12 cellular contexts compared by ENCODE assay signal in the genomic region with DNA sequence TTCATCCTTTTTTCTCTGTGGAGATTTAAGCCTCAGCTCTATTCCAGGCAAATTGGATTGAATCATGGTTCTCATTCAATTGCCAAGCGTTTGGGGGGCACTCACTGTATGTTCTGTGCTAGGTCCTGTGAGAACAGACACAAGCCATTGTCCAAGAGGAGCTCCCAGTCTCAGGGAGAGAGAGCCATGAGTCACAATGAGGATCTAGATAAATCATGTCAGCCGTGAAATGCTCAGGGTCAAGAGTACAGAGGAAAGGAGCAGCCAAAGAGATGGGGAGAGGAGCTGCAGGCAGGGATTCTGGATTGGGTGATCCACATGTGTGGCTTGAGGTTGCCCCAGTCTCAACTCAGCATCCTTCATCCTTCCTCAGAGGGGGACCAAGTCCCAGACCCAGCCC.
DNase-seq lines count a peak whose midpoint lies in the region; ATAC-seq and TF ChIP-seq lines count a peak whose summit lies in the region.
"Had no signal": no experiment of that assay in that cellular context is flagged by ENCODE, and none has a peak within 500 bp of the region (broad histone marks: within the 10 kb centered on the region; RNA-seq: fewer than 3 reads in every experiment).

No MANE protein-coding gene starts in this region.

- H3K4ac ChIP-seq in IMR-90 (ENCODE audit: low read depth, low read length), result no peak overlapping the region

- in situ Hi-C loops in IMR-90 (cut with MboI; ENCODE audit: low sequenced_read_pairs), result loop anchor here (10.0 to 25.0 kb wide), 3 partner anchors 238 to 740 kb away; a partner anchor contains a TSS

- TF ChIP-seq RAD21 in IMR-90 (IDR thresholded peaks at IDR 0.05; ENCODE audit: low read length), result no peak

- ATAC-seq in IMR-90 (ENCODE audit: low read depth) (peak; percentile 45), lower lobe of right lung (no peak), GM19023 (IDR thresholded peaks at IDR 0.05; ENCODE audit: unreplicated experiment) (no peak), GM21723 (IDR thresholded peaks at IDR 0.05; ENCODE audit: unreplicated experiment) (no peak), GM21576 (IDR thresholded peaks at IDR 0.05; ENCODE audit: unreplicated experiment) (no peak)

- H2BK20ac ChIP-seq in IMR-90 (ENCODE audit: low read depth, low read length), result no peak overlapping the region

- 50% methylated on average over 1 of the region's 2 CpGs; no CpG with 5 or more reads in 1 of the 2 experiments for WGBS in IMR-90 (ENCODE audit: extremely low coverage in 2 of 2, insufficient read length in 1 of 2), 2 experiments

- H3K27ac Mint-ChIP-seq in chondrocyte (ENCODE audit: unreplicated experiment), result peak overlapping the region; percentile 73
- H3K27ac Mint-ChIP-seq: immature natural killer cell had no signal

- no peak overlapping the region for H2AK9ac ChIP-seq in IMR-90 (replicated peaks; ENCODE audit: low read depth, low read length, poor library complexity)

- no peak overlapping the region for H3K23ac ChIP-seq in IMR-90 (ENCODE audit: low read depth, low read length)

- TF ChIP-seq CTCF in AG04450 (IDR thresholded peaks at IDR 0.05; ENCODE audit: low read depth, low read length) (no peak), IMR-90 (conservative IDR thresholded peaks at IDR 0.05; ENCODE audit: low read depth, low read length) (no peak), chondrocyte (IDR thresholded peaks at IDR 0.05) (no peak), lower lobe of right lung (IDR thresholded peaks at IDR 0.05) (no peak), GM10248 (IDR thresholded peaks at IDR 0.05; ENCODE audit: control extremely low read depth, extremely low read depth, low read depth, missing control alignments) (no peak)

- H3K9ac ChIP-seq in IMR-90 (ENCODE audit: low read depth, low read length), result no peak overlapping the region

- no peak overlapping the region for H3K4me3 Mint-ChIP-seq in chondrocyte (ENCODE audit: unreplicated experiment)
- H3K4me3 Mint-ChIP-seq: immature natural killer cell had no signal

- dilution Hi-C loops in IMR-90 (cut with HindIII; ENCODE audit: low sequenced_read_pairs, unreplicated experiment), result no loop called here

- CTCF ChIA-PET in AG04450 (lab: Charles Lee), result interaction anchor here (1.1 to 6.8 kb wide), 8 partner anchors 20 to 442 kb away, joined by 4 to 89 read pairs (median 4); no protein-coding TSS in a partner anchor
- CTCF ChIA-PET in IMR-90 (lab: Yijun Ruan, JAX), result interaction anchor here (0.7 to 2.4 kb wide), 3 partner anchors 11 to 311 kb away, joined by 3 to 8 read pairs (median 3); no protein-coding TSS in a partner anchor
- CTCF ChIA-PET in GM10248 (lab: Yijun Ruan, JAX), result interaction anchor here (1.9 kb wide), 1 partner anchor 13 kb away, joined by 5 read pairs; no protein-coding TSS in a partner anchor

- H4K8ac ChIP-seq in IMR-90 (ENCODE audit: low read depth in 2 of 2, low read length in 2 of 2), result no peak overlapping the region

- H2AK5ac ChIP-seq in IMR-90 (ENCODE audit: low read depth, low read length), result no peak overlapping the region

- H4K5ac ChIP-seq in IMR-90 (ENCODE audit: low read depth, low read length), result no peak overlapping the region

- no TSS peak for BruUV-seq in IMR-90 (replicated peaks; lab: Mats Ljungman, UMichigan)

- H3K4me1 ChIP-seq in IMR-90 (ENCODE audit: control insufficient read depth, insufficient read depth, low read length) (peaks cover 6% of the 10 kb centered on the region; the same call in 1 of the 2 replicates), lower lobe of right lung (peaks cover 7% of the 10 kb centered on the region)

- H3K9me3 Mint-ChIP-seq in chondrocyte (ENCODE audit: low read depth), result no peaks in the 10 kb centered on the region
- H3K9me3 Mint-ChIP-seq: immature natural killer cell had no signal

- H3K56ac ChIP-seq in IMR-90 (ENCODE audit: extremely low read depth, insufficient read depth, low read length), result no peak overlapping the region

- no peak for TF ChIP-seq POLR2A in IMR-90 (IDR thresholded peaks at IDR 0.05; ENCODE audit: low read depth, low read length)

- no peaks in the 10 kb centered on the region for H3K27me3 Mint-ChIP-seq in chondrocyte (ENCODE audit: low read depth)

- H4K91ac ChIP-seq in IMR-90 (ENCODE audit: insufficient read depth, low read depth, low read length), result 0 out of 2 replicates have a peak overlapping the region, but pooled peaks have one; percentile 23

- H4K20me1 ChIP-seq in IMR-90 (ENCODE audit: insufficient read depth, low read length), result no peaks in the 10 kb centered on the region

- no peak overlapping the region for H2BK15ac ChIP-seq in IMR-90 (ENCODE audit: low read depth, low read length)

- H3K18ac ChIP-seq in IMR-90 (ENCODE audit: low read depth, low read length), result no peak overlapping the region

- H3K36me3 ChIP-seq in IMR-90 (ENCODE audit: control insufficient read depth, insufficient read depth, low read length) (peaks cover 2% of the 10 kb centered on the region; the same call in 1 of the 2 replicates), lower lobe of right lung (no peaks in the 10 kb centered on the region)
- H3K36me3 ChIP-seq: esophagus squamous epithelium had no signal

- no peaks in the 10 kb centered on the region for H3K79me1 ChIP-seq in IMR-90 (ENCODE audit: low read depth in 1 of 2, low read length in 2 of 2)

- H3K9me3 ChIP-seq in AG04450 (ENCODE audit: control insufficient read depth, insufficient read depth, low read length), result no peaks in the 10 kb centered on the region
- H3K9me3 ChIP-seq in IMR-90 (ENCODE audit: control insufficient read depth, insufficient read depth, low read length), result no peaks in the 10 kb centered on the region
- H3K9me3 ChIP-seq in lower lobe of right lung, result no peaks in the 10 kb centered on the region
- H3K9me3 ChIP-seq: esophagus squamous epithelium had no signal

- H3K27ac ChIP-seq in AG04450 (ENCODE audit: low read depth, low read length) (peak overlapping the region; percentile 3), IMR-90 (ENCODE audit: insufficient read depth, low read length) (no peak overlapping the region), lower lobe of right lung (peak overlapping the region; percentile 21)
- H3K27ac ChIP-seq: esophagus squamous epithelium had no signal

- H3K14ac ChIP-seq in IMR-90 (replicated peaks; ENCODE audit: low read depth, low read length), result no peak overlapping the region

- H3K4me3 ChIP-seq in AG04450 (ENCODE audit: low read depth, low read length), result no peak overlapping the region
- no peak overlapping the region for H3K4me3 ChIP-seq in IMR-90 (ENCODE audit: insufficient read depth, low read depth, low read length)
- H3K4me3 ChIP-seq in lower lobe of right lung, result no peak overlapping the region
- H3K4me3 ChIP-seq: esophagus squamous epithelium had no signal

- intact Hi-C loops in IMR-90 (cut with micrococcal nuclease), result loop anchor here (5.0 to 10.0 kb wide), 3 partner anchors 138 to 528 kb away; no protein-coding TSS in a partner anchor
- intact Hi-C loops in lower lobe of right lung (cut with DNase I), result loop anchor here (10.0 kb wide), 1 partner anchor 58 kb away; no protein-coding TSS in a partner anchor

- no peak overlapping the region for H2BK5ac ChIP-seq in IMR-90 (ENCODE audit: low read depth, low read length, poor library complexity, severe bottlenecking)

- H3K4me2 ChIP-seq in IMR-90 (ENCODE audit: low read depth, low read length), result no peak overlapping the region

- peaks cover 47% of the 10 kb centered on the region for H3K4me1 Mint-ChIP-seq in chondrocyte (ENCODE audit: low read depth)

- H3K36me3 Mint-ChIP-seq in chondrocyte (ENCODE audit: low read depth), result peaks cover 18% of the 10 kb centered on the region
- H3K36me3 Mint-ChIP-seq: immature natural killer cell had no signal

- H3K27me3 ChIP-seq in AG04450 (ENCODE audit: control insufficient read depth, insufficient read depth, low read length), result peaks cover 14% of the 10 kb centered on the region
- H3K27me3 ChIP-seq in IMR-90 (ENCODE audit: control insufficient read depth, insufficient read depth, low read length), result peaks cover 9% of the 10 kb centered on the region
- H3K27me3 ChIP-seq in lower lobe of right lung (ENCODE audit: low read depth), result peaks cover 21% of the 10 kb centered on the region

- DNase-seq in AG04450 (ENCODE audit: low read depth, low spot score) (no peak), IMR-90 (peak; percentile 73), chondrocyte (ENCODE audit: low spot score) (no peak), lower lobe of right lung (no peak), GM10248 (ENCODE audit: extremely low spot score) (no peak)
- DNase-seq: activated CD4-positive, alpha-beta T cell treated with anti-CD3 and anti-CD28 coated beads for 4 hours; cerebellar nuclear complex; esophagus squamous epithelium; immature natural killer cell had no signal

- POLR2A ChIA-PET in AG04450 (lab: Yijun Ruan, JAX) (no interaction called here), IMR-90 (lab: Charles Lee; ENCODE audit: unreplicated experiment) (interaction anchor here (0.6 kb wide), 1 partner anchor 12 kb away, joined by 4 read pairs; no protein-coding TSS in a partner anchor), GM10248 (lab: Yijun Ruan, JAX) (no interaction called here)

- no peaks in the 10 kb centered on the region for H3K9me1 ChIP-seq in IMR-90 (ENCODE audit: insufficient read depth, low read length)

- H2BK120ac ChIP-seq in IMR-90 (ENCODE audit: low read depth, low read length), result 0 out of 2 replicates have a peak overlapping the region, but pooled peaks have one; percentile 53

- H2AFZ ChIP-seq in IMR-90 (replicated peaks; ENCODE audit: low read length, poor library complexity), result no peak overlapping the region

TF ChIP-seq in IMR-90, 13 proteins besides CTCF, POLR2A, EP300 and RAD21:
- TF ChIP-seq FOS (IDR thresholded peaks at IDR 0.05; ENCODE audit: low read depth, low read length), result 0 out of 2 replicates have a peak, but pooled peaks have one; percentile 26
- TF ChIP-seq SMC3 (IDR thresholded peaks at IDR 0.05; ENCODE audit: low read depth, low read length), result no peak
TF ChIP-seq in IMR-90: peak in this region for 1.
